Comparison of ENCODE assay signal across 19 cellular contexts in genomic region chr2:227826019-227826521, GRCh38. TPM values are rescaled to one million over a fixed set of nuclear protein-coding genes. Genes with fewer than 3 reads are reported as not detected.
DNase-seq lines count a peak whose midpoint lies in the region; ATAC-seq and TF ChIP-seq lines count a peak whose summit lies in the region.
"Had no signal": no experiment of that assay in that cellular context is flagged by ENCODE, and none has a peak within 500 bp of the region (broad histone marks: within the 10 kb centered on the region; RNA-seq: fewer than 3 reads in every experiment).

No MANE protein-coding gene starts in this region.

- intact Hi-C loops in Right ventricle myocardium inferior (cut with DNase I) (no loop called here), aorta (cut with DNase I) (no loop called here)

- H3K79me2 ChIP-seq in GM23248 (ENCODE audit: insufficient read depth) = no peaks in the 10 kb centered on the region

- no peaks in the 10 kb centered on the region for H3K9me2 ChIP-seq in GM23248 (ENCODE audit: insufficient read depth)

- H3K4me1 Mint-ChIP-seq in activated CD8-positive, alpha-beta memory T cell treated with anti-CD3 and anti-CD28 coated beads, Interleukin-2, amount 10 ng/mL, durations not matched to agents 7 days and 5 days = peaks cover 2% of the 10 kb centered on the region
- H3K4me1 Mint-ChIP-seq: IgD-negative memory B cell, naive B cell had no signal

- no peak overlapping the region for H3K4me3 ChIP-seq in GM23248
- H3K4me3 ChIP-seq in RWPE2 (ENCODE audit: severe bottlenecking) = no peak overlapping the region
- no peak overlapping the region for H3K4me3 ChIP-seq in effector memory CD4-positive, alpha-beta T cell (ENCODE audit: insufficient read depth, low read depth, low read length, poor library complexity, severe bottlenecking)
- no peak overlapping the region for H3K4me3 ChIP-seq in aorta (ENCODE audit: low read length in 2 of 2)
- H3K4me3 ChIP-seq: esophagus muscularis mucosa, SJSA1 had no signal

- in situ Hi-C loops in GM23248 (cut with MboI) = no loop called here

- no peaks in the 10 kb centered on the region for H3K36me3 Mint-ChIP-seq in activated CD8-positive, alpha-beta memory T cell treated with anti-CD3 and anti-CD28 coated beads, Interleukin-2, amount 10 ng/mL, durations not matched to agents 7 days and 5 days
- H3K36me3 Mint-ChIP-seq: IgD-negative memory B cell had no signal

- no peaks in the 10 kb centered on the region for H3K9me3 Mint-ChIP-seq in activated CD8-positive, alpha-beta memory T cell treated with anti-CD3 and anti-CD28 coated beads, Interleukin-2, amount 10 ng/mL, durations not matched to agents 7 days and 5 days (ENCODE audit: low read depth)

- H3K27me3 ChIP-seq in GM23248 (replicated peaks; ENCODE audit: insufficient read depth) (no peaks in the 10 kb centered on the region), RWPE2 (ENCODE audit: insufficient read depth, poor library complexity, severe bottlenecking) (no peaks in the 10 kb centered on the region), aorta (ENCODE audit: control insufficient read depth in 1 of 2, insufficient read depth in 2 of 2, low read length in 1 of 2) (no peaks in the 10 kb centered on the region)
- H3K27me3 ChIP-seq in effector memory CD4-positive, alpha-beta T cell (replicated peaks; ENCODE audit: control insufficient read depth, insufficient read depth, low read length, poor library complexity, severe bottlenecking) = no peaks in the 10 kb centered on the region
- H3K27me3 ChIP-seq: esophagus muscularis mucosa, SJSA1 had no signal

- no peak for TF ChIP-seq CTCF in RWPE2 (IDR thresholded peaks at IDR 0.05; ENCODE audit: poor library complexity, severe bottlenecking)

- no peaks in the 10 kb centered on the region for H4K20me1 ChIP-seq in GM23248 (ENCODE audit: insufficient read depth)

- no peaks in the 10 kb centered on the region for H3K4me1 ChIP-seq in GM23248 (ENCODE audit: insufficient read depth)
- peaks cover 4% of the 10 kb centered on the region for H3K4me1 ChIP-seq in RWPE2 (ENCODE audit: insufficient read depth, poor library complexity, severe bottlenecking)
- no peaks in the 10 kb centered on the region for H3K4me1 ChIP-seq in effector memory CD4-positive, alpha-beta T cell (ENCODE audit: control insufficient read depth, insufficient read depth, low read length, poor library complexity, severe bottlenecking)
- no peaks in the 10 kb centered on the region for H3K4me1 ChIP-seq in aorta (ENCODE audit: control insufficient read depth in 1 of 2, insufficient read depth in 2 of 2, low read length in 2 of 2)
- H3K4me1 ChIP-seq: esophagus muscularis mucosa had no signal

- DNase-seq in GM23248 (no peak), RWPE2 (ENCODE audit: low spot score) (no peak), nucleus accumbens (lab: John Stamatoyannopoulos, UW) (peak in 32 of 56 donors; percentile 1 to 60 (median 18)), NCI-H748 (lab: John Stamatoyannopoulos, UW; ENCODE audit: unreplicated experiment) (no peak), Right ventricle myocardium inferior (ENCODE audit: missing footprints) (no peak), aorta (no peak)
- DNase-seq in effector memory CD4-positive, alpha-beta T cell = peak in 2 of 3 donors; percentile 24 to 29
- no peak for DNase-seq in activated CD8-positive, alpha-beta memory T cell treated with anti-CD3 and anti-CD28 coated beads, Interleukin-2, amount 10 ng/mL, durations not matched to agents 7 days and 5 days
- DNase-seq: activated CD8-positive, alpha-beta memory T cell treated with anti-CD3 and anti-CD28 coated beads, Interleukin-2, amount 50 U/mL, for 48 hours; activated naive CD8-positive, alpha-beta T cell treated with anti-CD3 and anti-CD28 coated beads, Interleukin-2, amount 50 U/mL, for 24 hours; left ventricle myocardium superior; naive B cell; NCI-H1048; stimulated activated CD4-positive, alpha-beta T cell treated with anti-CD3 and anti-CD28 coated beads, Interleukin-12 subunit alpha, Interleukin-12 subunit beta, amount 100 ng/mL, for 4 hours had no signal

- H3K9me3 ChIP-seq in GM23248 (ENCODE audit: low read depth) = no peaks in the 10 kb centered on the region
- H3K9me3 ChIP-seq in RWPE2 (ENCODE audit: severe bottlenecking) = no peaks in the 10 kb centered on the region
- no peaks in the 10 kb centered on the region for H3K9me3 ChIP-seq in effector memory CD4-positive, alpha-beta T cell (ENCODE audit: control insufficient read depth, low read length)
- H3K9me3 ChIP-seq in aorta (ENCODE audit: control insufficient read depth, low read length) = no peaks in the 10 kb centered on the region
- H3K9me3 ChIP-seq: esophagus muscularis mucosa, SJSA1 had no signal

- H3K27ac Mint-ChIP-seq in activated CD8-positive, alpha-beta memory T cell treated with anti-CD3 and anti-CD28 coated beads, Interleukin-2, amount 10 ng/mL, durations not matched to agents 7 days and 5 days = no peak overlapping the region
- H3K27ac Mint-ChIP-seq: activated naive CD8-positive, alpha-beta T cell treated with anti-CD3 and anti-CD28 coated beads, Interleukin-2, amount 50 U/mL, for 24 hours; IgD-negative memory B cell; progenitor cell of endocrine pancreas had no signal

- H3K4me2 ChIP-seq in GM23248 (ENCODE audit: unreplicated experiment) = no peak overlapping the region

- no peak overlapping the region for H3K27ac ChIP-seq in GM23248
- peak overlapping the region; percentile 2 for H3K27ac ChIP-seq in RWPE2 (ENCODE audit: poor library complexity, severe bottlenecking)
- peak overlapping the region; percentile 49 for H3K27ac ChIP-seq in effector memory CD4-positive, alpha-beta T cell (ENCODE audit: insufficient read depth, low read length, poor library complexity, severe bottlenecking)
- H3K27ac ChIP-seq in aorta (ENCODE audit: low read depth in 1 of 2, low read length in 2 of 2) = no peak overlapping the region
- H3K27ac ChIP-seq: esophagus muscularis mucosa, SJSA1 had no signal

- H3K27me3 Mint-ChIP-seq in activated CD8-positive, alpha-beta memory T cell treated with anti-CD3 and anti-CD28 coated beads, Interleukin-2, amount 10 ng/mL, durations not matched to agents 7 days and 5 days = peaks cover 3% of the 10 kb centered on the region

- H3K36me3 ChIP-seq in GM23248 (ENCODE audit: low read depth) (no peaks in the 10 kb centered on the region), RWPE2 (ENCODE audit: low read depth) (no peaks in the 10 kb centered on the region), aorta (ENCODE audit: control insufficient read depth in 1 of 2, insufficient read depth in 2 of 2, low read length in 1 of 2) (no peaks in the 10 kb centered on the region)
- H3K36me3 ChIP-seq in effector memory CD4-positive, alpha-beta T cell (ENCODE audit: control insufficient read depth, insufficient read depth, low read length) = no peaks in the 10 kb centered on the region
- H3K36me3 ChIP-seq: esophagus muscularis mucosa, SJSA1 had no signal

- WGBS in GM23248 (ENCODE audit: low coverage in 1 of 2, low lambda C conversion rate in 2 of 2, missing lambda C conversion rate in 2 of 2), 2 experiments = 31% methylated on average over 10 of the region's 10 CpGs
- 39 to 53% methylated on average over 10 of the region's 10 CpGs for whole genome bisulfite sequencing in aorta, 2 donors

- no peak overlapping the region for H3K9ac ChIP-seq in GM23248

- no peak overlapping the region for H3K4me3 Mint-ChIP-seq in activated CD8-positive, alpha-beta memory T cell treated with anti-CD3 and anti-CD28 coated beads, Interleukin-2, amount 10 ng/mL, durations not matched to agents 7 days and 5 days
- H3K4me3 Mint-ChIP-seq: activated naive CD8-positive, alpha-beta T cell treated with anti-CD3 and anti-CD28 coated beads, Interleukin-2, amount 50 U/mL, for 24 hours had no signal

- ATAC-seq in RWPE2 (ENCODE audit: low read depth) = no peak
- no peak for ATAC-seq in activated CD8-positive, alpha-beta memory T cell treated with anti-CD3 and anti-CD28 coated beads, Interleukin-2, amount 10 ng/mL, durations not matched to agents 7 days and 5 days
- no peak for ATAC-seq in Right ventricle myocardium inferior
- no peak for ATAC-seq in aorta (ENCODE audit: low FRiP score)
- ATAC-seq: activated naive CD8-positive, alpha-beta T cell treated with anti-CD3 and anti-CD28 coated beads, Interleukin-2, amount 50 U/mL, for 24 hours; left ventricle myocardium superior had no signal

- H3F3A ChIP-seq in GM23248 (ENCODE audit: insufficient read depth) = no peaks in the 10 kb centered on the region

- peak overlapping the region; percentile 52; the same call in 1 of the 2 replicates for H2AFZ ChIP-seq in GM23248

- CTCF ChIA-PET in activated CD8-positive, alpha-beta memory T cell treated with anti-CD3 and anti-CD28 coated beads, Interleukin-2, amount 10 ng/mL, durations not matched to agents 7 days and 5 days (lab: Charles Lee) = interaction anchor here (1.2 kb wide), 1 partner anchor 36 kb away, joined by 3 read pairs; no protein-coding TSS in a partner anchor

RNA-seq across cellular contexts. Expression of gene CCL20, which starts 12.4 kb away (rescaled TPM):
- not detected in 2 replicates for total RNA-seq in GM23248 (2014; rRNA removed; shearing (Covaris generic))
- polyA plus RNA-seq in GM23248 (2016; fragmentation: Nextera tagmentation; extraction: Ambion mirVana) (not detected in 2 replicates), aorta (1 to 10 TPM in 1 of 2 donors, under 1 TPM in 1; 0.23 to 5.5 TPM)
- total RNA-seq in activated CD8-positive, alpha-beta memory T cell treated with anti-CD3 and anti-CD28 coated beads, Interleukin-2, amount 10 ng/mL, durations not matched to agents 7 days and 5 days = under 1 TPM in 1 of 2 experiments, not detected in 1; 0.82 TPM
- total RNA-seq in Right ventricle myocardium inferior (not detected), aorta (under 1 TPM in 1 of 2 donors, not detected in 1; 0.45 TPM)
- total RNA-seq: left ventricle myocardium superior, progenitor cell of endocrine pancreas, SJSA1 had no signal
- polyA plus RNA-seq: IgD-negative memory B cell had no signal

RNA-seq across cellular contexts. Expression of gene DAW1, which starts 45.4 kb away (rescaled TPM):
- total RNA-seq in GM23248 (2014; rRNA removed; shearing (Covaris generic)) = under 0.01 and 2.1 TPM in 2 replicates
- 0.81 and 1.1 TPM in 2 replicates for polyA plus RNA-seq in GM23248 (2016; fragmentation: Nextera tagmentation; extraction: Ambion mirVana)
- not detected for total RNA-seq in activated CD8-positive, alpha-beta memory T cell treated with anti-CD3 and anti-CD28 coated beads, Interleukin-2, amount 10 ng/mL, durations not matched to agents 7 days and 5 days
- total RNA-seq in Right ventricle myocardium inferior = not detected
- under 1 TPM in 1 of 2 donors, not detected in 1; 0.88 TPM for total RNA-seq in aorta
- under 1 TPM in 1 of 2 donors, not detected in 1; 0.41 TPM for polyA plus RNA-seq in aorta
- total RNA-seq: left ventricle myocardium superior, progenitor cell of endocrine pancreas had no signal
- polyA plus RNA-seq: CD14-positive monocyte, IgD-negative memory B cell had no signal

Comparison
In these comparisons a context has a peak if more than half of its experiments do, and no peak if none do; other contexts are left out.
1. DNase-seq: peak in effector memory CD4-positive, alpha-beta T cell (2 of 3) and nucleus accumbens (32 of 56); none in GM23248 (single experiment), RWPE2 (single experiment), activated CD8-positive, alpha-beta memory T cell treated with anti-CD3 and anti-CD28 coated beads, Interleukin-2, amount 10 ng/mL, durations not matched to agents 7 days and 5 days (single experiment), NCI-H748 (single experiment), Right ventricle myocardium inferior (single experiment) and aorta (0 of 2).
2. H3K27ac ChIP-seq: peak in RWPE2 (single experiment) and effector memory CD4-positive, alpha-beta T cell (single experiment); none in GM23248 (single experiment) and aorta (0 of 2).